In genomic region chr6:158860279-158860865, GRCh38 we compare ENCODE assay signal across 1 cellular context.
TF ChIP-seq lines count a peak whose summit lies in the region.

No MANE protein-coding gene starts in this region.

TF ChIP-seq in SK-N-SH, 30 proteins besides CTCF, POLR2A, EP300 and RAD21 (continued from another document):
- TF ChIP-seq IRF3 (IDR thresholded peaks at IDR 0.05; ENCODE audit: low read depth, low read length) (no peak), SMC3 (IDR thresholded peaks at IDR 0.05; ENCODE audit: low read depth, low read length) (no peak), USF2 (IDR thresholded peaks at IDR 0.05; ENCODE audit: borderline replicate concordance, low read depth, low read length) (no peak), RFX5 (IDR thresholded peaks at IDR 0.05; ENCODE audit: low read length) (no peak), GABPA (IDR thresholded peaks at IDR 0.05; ENCODE audit: low read depth) (no peak), NFIC (IDR thresholded peaks at IDR 0.05; ENCODE audit: borderline replicate concordance) (no peak), GATA2 (CRISPR knock-in tag; IDR thresholded peaks at IDR 0.05) (no peak)
